In genomic region chr6:13304101-13304500, GRCh38 we compare ENCODE assay signal across 14 cellular contexts. TPM values are rescaled to one million over a fixed set of nuclear protein-coding genes. Genes with fewer than 3 reads are reported as not detected.
DNase-seq lines count a peak whose midpoint lies in the region; ATAC-seq and TF ChIP-seq lines count a peak whose summit lies in the region.
"Had no signal": no experiment of that assay in that cellular context is flagged by ENCODE, and none has a peak within 500 bp of the region (broad histone marks: within the 10 kb centered on the region; RNA-seq: fewer than 3 reads in every experiment).

No MANE protein-coding gene starts in this region.

- no peaks in the 10 kb centered on the region for H3K27me3 ChIP-seq in suprapubic skin
- H3K27me3 ChIP-seq: SJSA1 had no signal

- H3K9me3 ChIP-seq in suprapubic skin = no peaks in the 10 kb centered on the region
- H3K9me3 ChIP-seq: SJSA1 had no signal

- peaks cover 32% of the 10 kb centered on the region for H3K36me3 Mint-ChIP-seq in T-helper 2 cell treated with Interferon-gamma antibody and Interleukin-4, amounts not matched to agents 5 μg/mL and 100 μg/mL, for 36 hours (ENCODE audit: low read depth)
- H3K36me3 Mint-ChIP-seq in activated naive CD8-positive, alpha-beta T cell treated with anti-CD3 and anti-CD28 coated beads, Interleukin-2, amount 50 U/mL, for 24 hours (ENCODE audit: low read depth) = peaks cover 40% of the 10 kb centered on the region

- no peak overlapping the region for H3K4me3 ChIP-seq in suprapubic skin
- H3K4me3 ChIP-seq: SJSA1 had no signal

- peak overlapping the region; percentile 67 for H3K27ac ChIP-seq in suprapubic skin

- ATAC-seq in activated naive CD8-positive, alpha-beta T cell treated with anti-CD3 and anti-CD28 coated beads, Interleukin-2, amount 50 U/mL, for 24 hours = no peak
- no peak for ATAC-seq in GM19467 (IDR thresholded peaks at IDR 0.05; ENCODE audit: unreplicated experiment)
- no peak for ATAC-seq in GM21423 (IDR thresholded peaks at IDR 0.05; ENCODE audit: unreplicated experiment)
- ATAC-seq in GM21723 (IDR thresholded peaks at IDR 0.05; ENCODE audit: unreplicated experiment) = no peak

- H3K27me3 Mint-ChIP-seq in T-helper 2 cell treated with Interferon-gamma antibody and Interleukin-4, amounts not matched to agents 5 μg/mL and 100 μg/mL, for 36 hours (ENCODE audit: low read depth) = no peaks in the 10 kb centered on the region
- H3K27me3 Mint-ChIP-seq in activated naive CD8-positive, alpha-beta T cell treated with anti-CD3 and anti-CD28 coated beads, Interleukin-2, amount 50 U/mL, for 24 hours = no peaks in the 10 kb centered on the region

- no peak for TF ChIP-seq CTCF in suprapubic skin (IDR thresholded peaks at IDR 0.05)

- H3K36me3 ChIP-seq in suprapubic skin = peaks cover 45% of the 10 kb centered on the region

- no peak overlapping the region for H3K4me3 Mint-ChIP-seq in T-helper 2 cell treated with Interferon-gamma antibody and Interleukin-4, amounts not matched to agents 5 μg/mL and 100 μg/mL, for 36 hours
- no peak overlapping the region for H3K4me3 Mint-ChIP-seq in activated naive CD8-positive, alpha-beta T cell treated with anti-CD3 and anti-CD28 coated beads, Interleukin-2, amount 50 U/mL, for 24 hours

- DNase-seq in T-helper 2 cell treated with Interferon-gamma antibody and Interleukin-4, amounts not matched to agents 5 μg/mL and 100 μg/mL, for 36 hours (ENCODE audit: low spot score) = no peak
- DNase-seq in T-helper 2 cell (no peak), iris pigment epithelial cell (ENCODE audit: low read depth) (peak; percentile 49), suprapubic skin (ENCODE audit: low spot score in 2 of 2) (peak in 1 of 2 donors; percentile 49)
- no peak for DNase-seq in activated naive CD8-positive, alpha-beta T cell treated with anti-CD3 and anti-CD28 coated beads, Interleukin-2, amount 50 U/mL, for 24 hours
- DNase-seq: 8988T; activated CD4-positive, alpha-beta T cell treated with anti-CD3 and anti-CD28 coated beads, Interleukin-2, amount 50 U/mL, for 4 hours; GOT3; mesendoderm; NCI-H2171 treated with DMSO at 0.1 percent for 48 hours had no signal

- TF ChIP-seq POLR2A in suprapubic skin (IDR thresholded peaks at IDR 0.05) = no peak

- TF ChIP-seq EP300 in suprapubic skin (IDR thresholded peaks at IDR 0.05) = no peak

- H3K27ac Mint-ChIP-seq in T-helper 2 cell treated with Interferon-gamma antibody and Interleukin-4, amounts not matched to agents 5 μg/mL and 100 μg/mL, for 36 hours = peak overlapping the region; percentile 35
- H3K27ac Mint-ChIP-seq in activated naive CD8-positive, alpha-beta T cell treated with anti-CD3 and anti-CD28 coated beads, Interleukin-2, amount 50 U/mL, for 24 hours = peak overlapping the region; percentile 59

- no peaks in the 10 kb centered on the region for H3K9me3 Mint-ChIP-seq in T-helper 2 cell treated with Interferon-gamma antibody and Interleukin-4, amounts not matched to agents 5 μg/mL and 100 μg/mL, for 36 hours
- H3K9me3 Mint-ChIP-seq in activated naive CD8-positive, alpha-beta T cell treated with anti-CD3 and anti-CD28 coated beads, Interleukin-2, amount 50 U/mL, for 24 hours = no peaks in the 10 kb centered on the region

- H3K4me1 ChIP-seq in suprapubic skin = peaks cover 24% of the 10 kb centered on the region

- H3K4me1 Mint-ChIP-seq in T-helper 2 cell treated with Interferon-gamma antibody and Interleukin-4, amounts not matched to agents 5 μg/mL and 100 μg/mL, for 36 hours (ENCODE audit: low read depth) = peaks cover 17% of the 10 kb centered on the region
- peaks cover 37% of the 10 kb centered on the region for H3K4me1 Mint-ChIP-seq in activated naive CD8-positive, alpha-beta T cell treated with anti-CD3 and anti-CD28 coated beads, Interleukin-2, amount 50 U/mL, for 24 hours

- 81% methylated on average over 6 of the region's 6 CpGs for WGBS in suprapubic skin

RNA-seq across cellular contexts. Expression of gene TBC1D7, which starts 24.2 kb away (rescaled TPM):
- total RNA-seq in suprapubic skin = 10 to 100 TPM in 3 of 4 donors, 1 to 10 TPM in 1; 8.3 to 15.4 (median 12.2) TPM
